10 cellular contexts compared by ENCODE assay signal in the genomic region with DNA sequence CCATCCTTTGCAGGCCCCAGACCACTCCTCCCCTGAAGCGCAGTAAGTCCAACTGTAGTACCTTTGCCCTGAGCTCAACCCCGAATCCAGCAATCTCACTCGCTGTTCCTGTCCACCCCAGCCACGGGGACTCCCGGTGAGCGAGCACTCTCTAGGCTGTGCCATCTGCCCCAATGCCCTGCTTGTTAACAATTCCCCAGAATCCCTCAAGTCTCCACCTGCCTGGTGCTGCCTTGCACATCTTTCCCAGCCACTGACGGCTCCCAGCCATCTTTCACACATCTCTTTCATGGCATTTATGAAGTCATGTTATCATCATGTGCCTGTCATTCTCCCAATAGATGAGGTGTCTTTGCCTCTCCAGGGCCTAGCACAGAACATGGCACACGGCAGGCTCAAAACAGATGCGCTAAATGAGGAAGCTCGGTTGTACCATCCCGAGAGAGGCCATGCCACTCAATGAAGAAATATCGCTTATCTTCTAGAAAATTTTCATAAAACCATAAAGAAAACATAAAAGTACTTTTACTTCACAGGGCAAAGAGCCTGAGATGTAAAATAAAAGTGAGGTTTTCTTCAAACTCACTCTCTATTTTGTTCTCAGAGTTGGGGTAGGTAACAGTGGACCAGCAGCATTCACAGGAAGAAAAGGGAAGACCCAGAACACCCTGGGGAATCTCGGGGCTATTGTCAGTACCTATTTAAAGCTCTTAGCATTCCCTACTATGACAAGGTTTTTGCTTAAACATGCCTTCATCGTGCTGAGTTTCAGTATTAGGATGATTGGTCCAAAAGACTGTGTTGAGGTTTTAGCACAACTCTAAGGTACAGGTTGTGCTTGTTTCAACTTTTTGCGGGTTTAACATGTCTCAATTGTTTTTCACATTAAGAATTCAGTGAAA. TPM values are rescaled to one million over a fixed set of nuclear protein-coding genes. Genes with fewer than 3 reads are reported as not detected.
DNase-seq lines count a peak whose midpoint lies in the region; ATAC-seq and TF ChIP-seq lines count a peak whose summit lies in the region.
"Had no signal": no experiment of that assay in that cellular context is flagged by ENCODE, and none has a peak within 500 bp of the region (broad histone marks: within the 10 kb centered on the region; RNA-seq: fewer than 3 reads in every experiment).

No MANE protein-coding gene starts in this region.

- TF ChIP-seq CTCF in A673 (conservative IDR thresholded peaks at IDR 0.05; ENCODE audit: low read depth, low read length): no peak

- no peak overlapping the region for H3K4me3 ChIP-seq in A673 (ENCODE audit: low read depth, low read length, poor library complexity, severe bottlenecking)
- H3K4me3 ChIP-seq: PC-9 had no signal

- no peaks in the 10 kb centered on the region for H3K27me3 ChIP-seq in A673 (replicated peaks; ENCODE audit: insufficient read depth, low read depth, low read length, poor library complexity)

- CTCF ChIA-PET in A673 (lab: Charles Lee): no interaction called here

- DNase-seq in NCI-H82 (lab: John Stamatoyannopoulos, UW) (peak; percentile 43), NCI-H82 treated with DMSO at 0.1 percent for 48 hours (lab: John Stamatoyannopoulos, UW; ENCODE audit: unreplicated experiment) (no peak), retina (peak; percentile 33), NCI-H1092 (lab: John Stamatoyannopoulos, UW) (no peak), globus pallidus (ENCODE audit: low spot score) (no peak), A673 (ENCODE audit: low spot score) (no peak)
- DNase-seq: 8988T, PC-9 had no signal

- H3K9me3 ChIP-seq in A673 (ENCODE audit: low read depth, low read length, poor library complexity, severe bottlenecking): no peaks in the 10 kb centered on the region

- intact Hi-C loops in A673 (cut with micrococcal nuclease; ENCODE audit: unreplicated experiment): no loop called here

- H3K36me3 ChIP-seq in A673 (ENCODE audit: insufficient read depth, low read length, poor library complexity, severe bottlenecking): no peaks in the 10 kb centered on the region

- ATAC-seq in GM21717 (IDR thresholded peaks at IDR 0.05; ENCODE audit: unreplicated experiment) (peak; percentile 100), HG03280 (IDR thresholded peaks at IDR 0.05; ENCODE audit: unreplicated experiment) (peak; percentile 93)

- no peaks in the 10 kb centered on the region for H3K4me1 ChIP-seq in A673 (ENCODE audit: insufficient read depth, low read length, poor library complexity, severe bottlenecking)

- POLR2A ChIA-PET in A673 (lab: Charles Lee; ENCODE audit: low non-redundant PET): no interaction called here

- no TSS peak for BruUV-seq in A673 (replicated peaks; lab: Mats Ljungman, UMichigan)

- H3K27ac ChIP-seq in A673 (ENCODE audit: low read depth, low read length, poor library complexity, severe bottlenecking): no peak overlapping the region
- H3K27ac ChIP-seq: PC-9 had no signal

RNA-seq across cellular contexts. Expression of gene COQ8A, which starts 55.2 kb away (rescaled TPM):
- 7.7 and 10.0 TPM in 2 replicates for total RNA-seq in A673 (2021)

Comparison
In these comparisons a context has a peak if more than half of its experiments do, and no peak if none do; other contexts are left out.
1. DNase-seq: peak in NCI-H82 (single experiment) and retina (single experiment); none in NCI-H82 treated with DMSO at 0.1 percent for 48 hours (single experiment), NCI-H1092 (single experiment), globus pallidus (single experiment) and A673 (single experiment).